ENCODE assay signal across 1 cellular context in genomic region chr14:23141706-23142467, GRCh38.
TF ChIP-seq lines count a peak whose summit lies in the region.

No MANE protein-coding gene starts in this region.

TF ChIP-seq in A549, 52 proteins besides CTCF, POLR2A, EP300 and RAD21 (continued from another document):
- TF ChIP-seq HMGXB4 (CRISPR knock-in tag; IDR thresholded peaks at IDR 0.05; ENCODE audit: borderline replicate concordance), result no peak
- no peak for TF ChIP-seq ATOH8 (CRISPR knock-in tag; IDR thresholded peaks at IDR 0.05; ENCODE audit: low read depth)
- peak; percentile 31; the same call in 1 of the 2 replicates for TF ChIP-seq USF2 (IDR thresholded peaks at IDR 0.05)
- no peak for TF ChIP-seq BHLHE40 (IDR thresholded peaks at IDR 0.05; ENCODE audit: low read depth, low read length)
- TF ChIP-seq MAFK (IDR thresholded peaks at IDR 0.05; ENCODE audit: partially characterized antibody), result peak; percentile 18
- TF ChIP-seq JUN (IDR thresholded peaks at IDR 0.05), result no peak
- TF ChIP-seq POLR2AphosphoS2 (conservative IDR thresholded peaks at IDR 0.05; ENCODE audit: low read length), result no peak
